ENCODE assay signal across 22 cellular contexts in the genomic region with DNA sequence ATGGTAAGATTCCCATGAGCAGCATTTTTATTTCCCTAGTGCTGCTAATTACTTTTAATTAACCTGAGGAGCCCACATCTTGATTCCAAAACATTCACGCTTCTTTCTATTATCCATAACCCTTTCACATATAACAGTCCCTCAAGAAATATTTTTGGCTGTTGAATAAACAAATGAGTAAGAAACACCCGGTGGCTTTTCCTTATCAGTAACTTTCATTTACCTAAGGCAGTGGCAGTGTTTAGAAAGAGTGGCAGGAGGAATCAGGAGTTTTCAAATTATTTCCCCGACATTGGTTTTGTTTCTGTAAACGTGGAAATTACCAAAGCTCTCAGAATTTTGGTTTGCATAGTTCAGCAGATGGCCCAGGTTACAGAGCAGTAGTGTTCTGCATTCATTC.
DNase-seq lines count a peak whose midpoint lies in the region; ATAC-seq, FAIRE-seq and TF ChIP-seq lines count a peak whose summit lies in the region.
"Had no signal": no experiment of that assay in that cellular context is flagged by ENCODE, and none has a peak within 500 bp of the region (broad histone marks: within the 10 kb centered on the region; RNA-seq: fewer than 3 reads in every experiment).

No MANE protein-coding gene starts in this region.

- no peaks in the 10 kb centered on the region for H3F3A ChIP-seq in PC-3 (ENCODE audit: low read length, unreplicated experiment)

- no peak for FAIRE-seq in pancreas (lab: Jason Lieb, UNC)
- FAIRE-seq: A204.1, D721Med, GM12891, GM18507 had no signal

- no peak overlapping the region for H3K4me3 ChIP-seq in BLaER1
- no peak overlapping the region for H3K4me3 ChIP-seq in PC-3 (ENCODE audit: low read length)
- H3K4me3 ChIP-seq in pancreas, result no peak overlapping the region
- H3K4me3 ChIP-seq: GM23338 had no signal

- peak; percentile 42 for DNase-seq in PC-3
- no peak for DNase-seq in left colon
- DNase-seq in pancreas, result no peak
- DNase-seq in activated CD8-positive, alpha-beta memory T cell treated with anti-CD3 and anti-CD28 coated beads for 24 hours, result no peak
- no peak for DNase-seq in posterior vena cava (ENCODE audit: low spot score)
- DNase-seq in left lobe of liver (ENCODE audit: low spot score), result no peak
- DNase-seq in DMS79 treated with DMSO at 0.1 percent for 48 hours (lab: John Stamatoyannopoulos, UW), result no peak
- DNase-seq: C1 segment of cervical spinal cord; CD4-positive, CD25-positive, alpha-beta regulatory T cell; CD8-positive, alpha-beta memory T cell; DMS 273 treated with DMSO at 0.1 percent for 48 hours; DMS79; GF-D8; H9 had no signal

- H3K27me3 ChIP-seq in BLaER1, result no peaks in the 10 kb centered on the region
- no peaks in the 10 kb centered on the region for H3K27me3 ChIP-seq in PC-3 (ENCODE audit: low read length)
- no peaks in the 10 kb centered on the region for H3K27me3 ChIP-seq in pancreas

- no peak overlapping the region for H3K27ac ChIP-seq in BLaER1
- H3K27ac ChIP-seq in PC-3 (ENCODE audit: low read length), result no peak overlapping the region
- H3K27ac ChIP-seq in pancreas, result no peak overlapping the region
- H3K27ac ChIP-seq: 22Rv1 had no signal

- H3K36me3 ChIP-seq in BLaER1 (no peaks in the 10 kb centered on the region), PC-3 (ENCODE audit: low read depth, low read length) (no peaks in the 10 kb centered on the region), pancreas (no peaks in the 10 kb centered on the region)

- intact Hi-C loops in PC-3 (cut with micrococcal nuclease), result no loop called here
- intact Hi-C loops in left colon (cut with DNase I, micrococcal nuclease), result no loop called here
- intact Hi-C loops in pancreas (cut with DNase I), result no loop called here
- intact Hi-C loops in posterior vena cava (cut with DNase I), result no loop called here

- WGBS in pancreas, 2 donors, result 20 to 21% methylated on average over 4 of the region's 4 CpGs

- peaks cover 42% of the 10 kb centered on the region for H3K4me1 ChIP-seq in BLaER1
- peaks cover 8% of the 10 kb centered on the region for H3K4me1 ChIP-seq in PC-3 (ENCODE audit: insufficient read depth, low read length)
- no peaks in the 10 kb centered on the region for H3K4me1 ChIP-seq in pancreas

- peak; percentile 68 for ATAC-seq in PC-3
- peak; percentile 45 for ATAC-seq in left colon
- peak in 3 of 4 donors; percentile 37 to 63 (median 52) for ATAC-seq in pancreas
- ATAC-seq in left lobe of liver, result no peak
- ATAC-seq: GM23338, HCT116 had no signal

- H4K20me1 ChIP-seq in BLaER1 (no peaks in the 10 kb centered on the region), PC-3 (ENCODE audit: low read length) (no peaks in the 10 kb centered on the region)

- no peaks in the 10 kb centered on the region for H3K79me2 ChIP-seq in PC-3 (ENCODE audit: low read length)

- POLR2A ChIA-PET in PC-3 (lab: Charles Lee; ENCODE audit: unreplicated experiment), result no interaction called here

- BruUV-seq in PC-3 (replicated peaks; lab: Mats Ljungman, UMichigan), result TSS peak; percentile 24

- no peaks in the 10 kb centered on the region for H3K9me2 ChIP-seq in PC-3 (replicated peaks; ENCODE audit: low read length)

- H2AFZ ChIP-seq in PC-3 (ENCODE audit: low read length), result no peak overlapping the region
- H2AFZ ChIP-seq: GM23338 had no signal

- CTCF ChIA-PET in PC-3 (lab: Charles Lee), result no interaction called here

- H3K9me3 ChIP-seq in BLaER1 (no peaks in the 10 kb centered on the region), PC-3 (ENCODE audit: low read length) (no peaks in the 10 kb centered on the region), pancreas (no peaks in the 10 kb centered on the region)

- no peak overlapping the region for H3K9ac ChIP-seq in BLaER1
- H3K9ac ChIP-seq in PC-3 (ENCODE audit: low read length), result no peak overlapping the region

- TF ChIP-seq CTCF in PC-3 (conservative IDR thresholded peaks at IDR 0.05; ENCODE audit: low read depth, low read length), result no peak
- TF ChIP-seq CTCF in pancreas (IDR thresholded peaks at IDR 0.05), result no peak

- H3K4me2 ChIP-seq in BLaER1 (peak overlapping the region; percentile 64), PC-3 (ENCODE audit: low read length) (peak overlapping the region; percentile 11; the same call in 1 of the 2 replicates)
- H3K4me2 ChIP-seq: GM23338 had no signal
